Comparison of ENCODE assay signal across 23 cellular contexts in genomic region chr2:57936216-57936615, GRCh38.
"Had no signal": no experiment of that assay in that cellular context is flagged by ENCODE, and none has a peak within 500 bp of the region (broad histone marks: within the 10 kb centered on the region; RNA-seq: fewer than 3 reads in every experiment).

No MANE protein-coding gene starts in this region.

- ATAC-seq: activated CD8-positive, alpha-beta T cell treated with anti-CD3 and anti-CD28 coated beads, Interleukin-2, amount 10 ng/mL, durations not matched to agents 7 days and 5 days; effector memory CD8-positive, alpha-beta T cell; heart right ventricle; left ventricle myocardium superior; naive thymus-derived CD4-positive, alpha-beta T cell; right lobe of liver; stimulated activated effector memory CD8-positive, alpha-beta T cell treated with anti-CD3 and anti-CD28 coated beads, Interleukin-12 subunit alpha, Interleukin-12 subunit beta, amount 100 ng/mL, for 72 hours had no signal

- H3K27ac Mint-ChIP-seq: activated CD4-positive, alpha-beta T cell treated with anti-CD3 and anti-CD28 coated beads, Interleukin-2, amount 10 ng/mL, durations not matched to agents 7 days and 5 days; activated CD8-positive, alpha-beta T cell treated with anti-CD3 and anti-CD28 coated beads, Interleukin-2, amount 10 ng/mL, durations not matched to agents 7 days and 5 days; activated naive CD8-positive, alpha-beta T cell treated with anti-CD3 and anti-CD28 coated beads, Interleukin-2, amount 10 ng/mL, durations not matched to agents 7 days and 5 days; activated T-cell treated with anti-CD3 and anti-CD28 coated beads, Interleukin-2, amount 50 U/mL, for 24 hours; activated T-helper 2 cell treated with anti-CD3 and anti-CD28 coated beads, Interferon-gamma antibody, Interleukin-2, Interleukin-4, amounts not matched to agents 10 μg/mL and 5 μg/mL and 100 μg/mL, durations not matched to agents 14 hours and 24 hours and 36 hours; effector memory CD8-positive, alpha-beta T cell; naive thymus-derived CD4-positive, alpha-beta T cell; stimulated activated effector memory CD8-positive, alpha-beta T cell treated with anti-CD3 and anti-CD28 coated beads, Interleukin-12 subunit alpha, Interleukin-12 subunit beta, amount 100 ng/mL, for 72 hours; type B pancreatic cell had no signal

- H3K36me3 ChIP-seq: heart right ventricle, ovary, right lobe of liver had no signal

- H3K27ac ChIP-seq: heart right ventricle, ovary, right lobe of liver, testis had no signal

- H3K4me1 Mint-ChIP-seq: activated CD4-positive, alpha-beta T cell treated with anti-CD3 and anti-CD28 coated beads, Interleukin-2, amount 10 ng/mL, durations not matched to agents 7 days and 5 days; activated naive CD8-positive, alpha-beta T cell treated with anti-CD3 and anti-CD28 coated beads, Interleukin-2, amount 10 ng/mL, durations not matched to agents 7 days and 5 days; naive thymus-derived CD4-positive, alpha-beta T cell; stimulated activated effector memory CD8-positive, alpha-beta T cell treated with anti-CD3 and anti-CD28 coated beads, Interleukin-12 subunit alpha, Interleukin-12 subunit beta, amount 100 ng/mL, for 72 hours had no signal

- H3K27me3 Mint-ChIP-seq: activated CD4-positive, alpha-beta T cell treated with anti-CD3 and anti-CD28 coated beads, Interleukin-2, amount 10 ng/mL, durations not matched to agents 7 days and 5 days; activated naive CD8-positive, alpha-beta T cell treated with anti-CD3 and anti-CD28 coated beads, Interleukin-2, amount 10 ng/mL, durations not matched to agents 7 days and 5 days; activated T-cell treated with anti-CD3 and anti-CD28 coated beads, Interleukin-2, amount 50 U/mL, for 24 hours; effector memory CD8-positive, alpha-beta T cell; type B pancreatic cell had no signal

- H3K4me3 ChIP-seq: heart right ventricle, ovary, right lobe of liver, smooth muscle cell, testis had no signal

- H3K27me3 ChIP-seq: heart right ventricle, ovary, right lobe of liver, testis had no signal

- H3K4me3 Mint-ChIP-seq: activated CD4-positive, alpha-beta T cell treated with anti-CD3 and anti-CD28 coated beads, Interleukin-2, amount 10 ng/mL, durations not matched to agents 7 days and 5 days; activated CD8-positive, alpha-beta T cell treated with anti-CD3 and anti-CD28 coated beads, Interleukin-2, amount 10 ng/mL, durations not matched to agents 7 days and 5 days; activated naive CD8-positive, alpha-beta T cell treated with anti-CD3 and anti-CD28 coated beads, Interleukin-2, amount 10 ng/mL, durations not matched to agents 7 days and 5 days; activated T-cell treated with anti-CD3 and anti-CD28 coated beads, Interleukin-2, amount 50 U/mL, for 24 hours; effector memory CD8-positive, alpha-beta T cell; naive thymus-derived CD4-positive, alpha-beta T cell; stimulated activated effector memory CD8-positive, alpha-beta T cell treated with anti-CD3 and anti-CD28 coated beads, Interleukin-12 subunit alpha, Interleukin-12 subunit beta, amount 100 ng/mL, for 72 hours; type B pancreatic cell had no signal

- H3K9me3 ChIP-seq: testis had no signal

- DNase-seq: activated CD4-positive, alpha-beta T cell treated with anti-CD3 and anti-CD28 coated beads, Interleukin-2, amount 10 ng/mL, durations not matched to agents 7 days and 5 days; activated CD4-positive, CD25-positive, alpha-beta regulatory T cell; activated CD8-positive, alpha-beta T cell treated with anti-CD3 and anti-CD28 coated beads, Interleukin-2, amount 10 ng/mL, durations not matched to agents 7 days and 5 days; activated naive CD4-positive, alpha-beta T cell treated with Interleukin-2 at 50 U/mL for 16 hours; activated naive CD8-positive, alpha-beta T cell treated with anti-CD3 and anti-CD28 coated beads, Interleukin-2, amount 10 ng/mL, durations not matched to agents 7 days and 5 days; activated T-cell treated with anti-CD3 and anti-CD28 coated beads, Interleukin-2, amount 50 U/mL, for 24 hours; aorta; dermis blood vessel endothelial cell; effector memory CD8-positive, alpha-beta T cell; heart right ventricle; kidney glomerular epithelial cell; left ventricle myocardium superior; mesendoderm; naive thymus-derived CD4-positive, alpha-beta T cell; ovary; right lobe of liver; stimulated activated CD4-positive, alpha-beta T cell treated with anti-CD3 and anti-CD28 coated beads, Interleukin-4, amount 100 ng/mL, for 24 hours; T1000; testis had no signal

- H3K36me3 Mint-ChIP-seq: stimulated activated effector memory CD8-positive, alpha-beta T cell treated with anti-CD3 and anti-CD28 coated beads, Interleukin-12 subunit alpha, Interleukin-12 subunit beta, amount 100 ng/mL, for 72 hours; type B pancreatic cell had no signal

- H3K4me1 ChIP-seq: heart right ventricle, right lobe of liver, testis had no signal

- H3K4me2 ChIP-seq: smooth muscle cell had no signal
